In the genomic region with DNA sequence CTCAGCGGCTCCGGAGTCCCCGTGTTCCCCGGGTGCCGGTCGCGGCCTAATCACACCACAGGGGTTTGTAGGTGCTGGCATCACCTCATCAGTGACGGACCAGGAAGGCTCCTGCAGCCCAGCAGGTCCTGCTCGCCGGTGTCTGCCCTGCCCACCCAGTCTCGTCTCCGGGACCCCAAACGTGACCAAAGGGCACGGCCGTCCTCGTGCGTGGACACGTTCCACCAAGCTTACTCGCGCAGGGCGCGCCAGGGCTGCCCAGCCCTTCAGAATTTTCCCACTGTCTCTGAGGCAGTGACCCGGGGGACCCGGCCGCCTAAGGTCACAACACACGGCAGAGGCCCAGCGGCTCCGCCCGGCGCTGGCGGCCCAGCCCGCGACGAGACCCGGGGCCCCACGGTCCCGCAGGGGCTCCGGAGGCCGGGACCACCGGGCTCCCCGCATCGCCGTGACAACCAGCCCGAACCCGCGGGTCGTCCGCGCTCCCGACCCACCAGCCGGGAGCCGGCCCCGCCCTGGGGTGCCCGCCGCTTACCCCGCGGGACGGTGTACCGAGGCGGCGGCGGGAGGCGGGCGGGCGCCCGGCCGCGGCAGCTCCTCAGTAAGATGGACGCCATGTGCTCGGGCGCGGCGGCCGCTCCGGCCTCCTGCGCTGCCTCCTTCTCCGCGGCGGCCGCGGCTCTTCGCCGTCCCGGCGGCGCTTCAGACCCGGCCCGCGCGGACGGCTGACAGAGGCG, we compare ENCODE assay signal across 1 cellular context.
TF ChIP-seq lines count a peak whose summit lies in the region.

No MANE protein-coding gene starts in this region.

TF ChIP-seq in HEK293T, 16 proteins besides CTCF, POLR2A, EP300 and RAD21 (continued from another document):
- TF ChIP-seq LEF1 (IDR thresholded peaks at IDR 0.05; ENCODE audit: borderline replicate concordance) (0 out of 2 replicates have a peak, but pooled peaks have one; percentile 59), SUZ12 (IDR thresholded peaks at IDR 0.05) (no peak)
